In the genomic region with DNA sequence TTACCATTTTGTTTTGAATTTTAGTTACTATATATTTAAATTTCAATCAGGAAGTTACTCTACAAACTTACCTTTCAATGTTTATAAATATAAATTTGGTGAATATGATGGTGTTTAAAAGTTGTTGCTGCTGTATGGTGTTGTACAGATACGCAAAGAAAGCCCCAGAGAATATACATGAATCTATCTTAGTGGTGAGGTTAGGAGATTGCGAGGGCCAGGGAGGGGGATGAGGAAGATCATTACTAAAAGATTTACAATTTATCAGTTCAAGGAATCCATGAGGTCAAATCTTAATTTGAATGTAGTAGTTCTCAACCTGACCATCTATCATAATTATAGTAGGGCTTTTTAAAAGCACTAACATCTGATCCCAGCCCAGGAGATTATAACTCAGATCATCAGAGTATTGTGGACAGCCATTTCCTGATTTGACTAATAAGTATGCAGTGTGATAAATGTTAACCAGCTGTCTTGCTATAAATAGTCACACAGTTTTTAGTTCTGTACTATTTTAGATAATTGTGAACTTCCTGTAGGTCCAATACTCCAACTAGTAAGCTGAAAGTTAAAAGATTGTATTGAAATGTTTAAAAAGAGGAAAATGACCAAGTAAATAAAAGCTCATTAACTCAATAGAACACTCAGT, we compare ENCODE assay signal across 9 cellular contexts. TPM values are rescaled to one million over a fixed set of nuclear protein-coding genes. Genes with fewer than 3 reads are reported as not detected.
DNase-seq lines count a peak whose midpoint lies in the region; ATAC-seq lines count a peak whose summit lies in the region.
"Had no signal": no experiment of that assay in that cellular context is flagged by ENCODE, and none has a peak within 500 bp of the region (broad histone marks: within the 10 kb centered on the region; RNA-seq: fewer than 3 reads in every experiment).

No MANE protein-coding gene starts in this region.

- peak overlapping the region; percentile 58 for H3K27ac Mint-ChIP-seq in T-helper 1 cell treated with Interleukin-12 subunit alpha and Interleukin-12 subunit beta and Interleukin-4 antibody, amounts not matched to agents 30 μg/mL and 1 μg/mL, for 36 hours

- no peaks in the 10 kb centered on the region for H3K9me3 ChIP-seq in skeletal muscle satellite cell (replicated peaks; ENCODE audit: low read length)
- no peaks in the 10 kb centered on the region for H3K9me3 ChIP-seq in effector memory CD4-positive, alpha-beta T cell (ENCODE audit: control insufficient read depth, low read length)
- H3K9me3 ChIP-seq: A549 had no signal

- peaks cover 48% of the 10 kb centered on the region for H3K36me3 Mint-ChIP-seq in T-helper 1 cell treated with Interleukin-12 subunit alpha and Interleukin-12 subunit beta and Interleukin-4 antibody, amounts not matched to agents 30 μg/mL and 1 μg/mL, for 36 hours (ENCODE audit: low read depth)

- no peak overlapping the region for H3K4me2 ChIP-seq in skeletal muscle satellite cell (ENCODE audit: low read length)
- H3K4me2 ChIP-seq: A549 had no signal

- H3K27me3 ChIP-seq in skeletal muscle satellite cell (ENCODE audit: control insufficient read depth, insufficient read depth, low read length) = no peaks in the 10 kb centered on the region
- no peaks in the 10 kb centered on the region for H3K27me3 ChIP-seq in effector memory CD4-positive, alpha-beta T cell (replicated peaks; ENCODE audit: control insufficient read depth, insufficient read depth, low read length, poor library complexity, severe bottlenecking)

- peak; percentile 85 to 93 for ATAC-seq in activated CD4-positive, CD25-positive, alpha-beta regulatory T cell treated with anti-CD3 and anti-CD28 coated beads, Interleukin-2, amount 50 U/mL, for 24 hours
- ATAC-seq in HG02885 (IDR thresholded peaks at IDR 0.05; ENCODE audit: poor library complexity, unreplicated experiment) = peak; percentile 91
- ATAC-seq: A549 had no signal

- no peak overlapping the region for H3K4me3 ChIP-seq in skeletal muscle satellite cell (ENCODE audit: low read length)
- H3K4me3 ChIP-seq in effector memory CD4-positive, alpha-beta T cell (ENCODE audit: insufficient read depth, low read depth, low read length, poor library complexity, severe bottlenecking) = no peak overlapping the region
- H3K4me3 ChIP-seq: A549 had no signal

- H3K9me3 Mint-ChIP-seq in T-helper 1 cell treated with Interleukin-12 subunit alpha and Interleukin-12 subunit beta and Interleukin-4 antibody, amounts not matched to agents 30 μg/mL and 1 μg/mL, for 36 hours = no peaks in the 10 kb centered on the region

- no peak for DNase-seq in activated CD4-positive, CD25-positive, alpha-beta regulatory T cell (lab: John Stamatoyannopoulos, UW)
- no peak for DNase-seq in effector memory CD4-positive, alpha-beta T cell
- DNase-seq in DMS79 treated with DMSO at 0.1 percent for 48 hours (lab: John Stamatoyannopoulos, UW) = no peak
- no peak for DNase-seq in stimulated activated CD4-positive, alpha-beta T cell treated with anti-CD3 and anti-CD28 coated beads, Interleukin-1b, Interleukin-23, amount 100 ng/mL, for 48 hours

- no peak overlapping the region for H3K27ac ChIP-seq in effector memory CD4-positive, alpha-beta T cell (ENCODE audit: insufficient read depth, low read length, poor library complexity, severe bottlenecking)
- H3K27ac ChIP-seq: A549 had no signal

- peaks cover 23% of the 10 kb centered on the region for H3K4me1 ChIP-seq in skeletal muscle satellite cell (ENCODE audit: control insufficient read depth, insufficient read depth, low read length)
- no peaks in the 10 kb centered on the region for H3K4me1 ChIP-seq in effector memory CD4-positive, alpha-beta T cell (ENCODE audit: control insufficient read depth, insufficient read depth, low read length, poor library complexity, severe bottlenecking)

- H3K27me3 Mint-ChIP-seq in T-helper 1 cell treated with Interleukin-12 subunit alpha and Interleukin-12 subunit beta and Interleukin-4 antibody, amounts not matched to agents 30 μg/mL and 1 μg/mL, for 36 hours (ENCODE audit: low read depth) = no peaks in the 10 kb centered on the region

- peak overlapping the region; percentile 8 for H3K4me3 Mint-ChIP-seq in T-helper 1 cell treated with Interleukin-12 subunit alpha and Interleukin-12 subunit beta and Interleukin-4 antibody, amounts not matched to agents 30 μg/mL and 1 μg/mL, for 36 hours

- peaks cover 62% of the 10 kb centered on the region for H3K36me3 ChIP-seq in skeletal muscle satellite cell (ENCODE audit: insufficient read depth, low read length)
- H3K36me3 ChIP-seq in effector memory CD4-positive, alpha-beta T cell (ENCODE audit: control insufficient read depth, insufficient read depth, low read length) = peaks cover 5% of the 10 kb centered on the region

- peak overlapping the region; percentile 11 for H3K9ac ChIP-seq in skeletal muscle satellite cell (ENCODE audit: low read depth, low read length)

- peaks cover 42% of the 10 kb centered on the region for H3K4me1 Mint-ChIP-seq in T-helper 1 cell treated with Interleukin-12 subunit alpha and Interleukin-12 subunit beta and Interleukin-4 antibody, amounts not matched to agents 30 μg/mL and 1 μg/mL, for 36 hours (ENCODE audit: low read depth)

RNA-seq across cellular contexts. Expression of gene FAM3C, which starts 23.6 kb away (rescaled TPM):
- total RNA-seq in skeletal muscle satellite cell (2012; rRNA removed) = 41.7 and 46.6 TPM in 2 replicates

RNA-seq across cellular contexts. Expression of gene WNT16, which starts 43.7 kb away (rescaled TPM):
- total RNA-seq in skeletal muscle satellite cell (2012; rRNA removed) = under 0.01 and 0.25 TPM in 2 replicates
